Comparison of ENCODE assay signal across 18 cellular contexts in the genomic region with DNA sequence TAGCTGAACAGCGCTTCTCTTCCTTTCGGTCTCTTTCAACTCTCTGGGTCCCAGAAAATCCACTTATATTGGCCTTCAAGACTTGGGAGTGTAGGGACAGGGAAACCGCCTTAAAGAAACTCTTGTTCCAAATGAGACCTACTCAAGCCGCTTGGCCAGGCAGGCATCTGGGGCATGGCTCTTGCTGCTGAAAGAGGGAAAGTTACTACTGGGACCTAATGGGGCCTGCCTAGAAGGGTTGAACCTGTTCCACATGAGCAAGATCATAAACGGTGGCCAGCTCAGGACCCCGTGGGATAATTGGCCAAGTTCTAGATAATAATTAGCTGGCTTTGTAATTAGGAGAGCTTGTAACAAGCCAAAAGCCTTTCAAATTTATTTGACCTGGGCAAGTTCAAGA. TPM values are rescaled to one million over a fixed set of nuclear protein-coding genes. Genes with fewer than 3 reads are reported as not detected.
"Had no signal": no experiment of that assay in that cellular context is flagged by ENCODE, and none has a peak within 500 bp of the region (broad histone marks: within the 10 kb centered on the region; RNA-seq: fewer than 3 reads in every experiment).

No MANE protein-coding gene starts in this region.

- H3K4me1 ChIP-seq: adrenal gland had no signal

- H3K36me3 Mint-ChIP-seq: natural killer cell had no signal

- H3K27ac Mint-ChIP-seq: activated CD8-positive, alpha-beta T cell treated with anti-CD3 and anti-CD28 coated beads for 36 hours; natural killer cell had no signal

- DNase-seq: activated CD4-positive, alpha-beta T cell treated with anti-CD3 and anti-CD28 coated beads for 36 hours; activated CD8-positive, alpha-beta T cell treated with anti-CD3 and anti-CD28 coated beads for 36 hours; activated effector memory CD4-positive, alpha-beta T cell treated with Interleukin-2 at 50 U/mL for 16 hours; activated naive CD4-positive, alpha-beta T cell treated with anti-CD3 and anti-CD28 coated beads, Interleukin-2, amount 50 U/mL, for 16 hours; activated T-cell treated with anti-CD3 and anti-CD28 coated beads, Interleukin-2, amount 50 U/mL, for 4 hours; adrenal gland; esophagus squamous epithelium; hippocampal formation; left ventricle myocardium superior; mesenchymal stem cell; natural killer cell; occipital lobe; stimulated activated naive CD8-positive, alpha-beta T cell treated with anti-CD3 and anti-CD28 coated beads, Interleukin-15, Interleukin-2, amounts not matched to agents 100 U/mL and 50 U/mL, for 24 hours; SW 1271 had no signal

- H3K9me3 ChIP-seq: adrenal gland, esophagus squamous epithelium, right lobe of liver had no signal

- H3K4me3 Mint-ChIP-seq: activated CD4-positive, alpha-beta T cell treated with anti-CD3 and anti-CD28 coated beads for 36 hours; activated CD8-positive, alpha-beta T cell treated with anti-CD3 and anti-CD28 coated beads for 36 hours; activated T-cell treated with anti-CD3 and anti-CD28 coated beads, Interleukin-2, amount 50 U/mL, for 4 hours; natural killer cell had no signal

- H3K4me3 ChIP-seq: adrenal gland, esophagus squamous epithelium, right lobe of liver, smooth muscle cell had no signal

- H3K9me3 Mint-ChIP-seq: activated CD8-positive, alpha-beta T cell treated with anti-CD3 and anti-CD28 coated beads for 36 hours; activated T-cell treated with anti-CD3 and anti-CD28 coated beads, Interleukin-2, amount 50 U/mL, for 4 hours; natural killer cell had no signal

- H3K27me3 ChIP-seq: adrenal gland, esophagus squamous epithelium, right lobe of liver had no signal

- ATAC-seq: activated CD4-positive, alpha-beta T cell treated with anti-CD3 and anti-CD28 coated beads for 36 hours; activated CD8-positive, alpha-beta T cell treated with anti-CD3 and anti-CD28 coated beads for 36 hours; activated T-cell treated with anti-CD3 and anti-CD28 coated beads, Interleukin-2, amount 50 U/mL, for 4 hours; left ventricle myocardium superior; natural killer cell; stimulated activated naive CD8-positive, alpha-beta T cell treated with anti-CD3 and anti-CD28 coated beads, Interleukin-15, Interleukin-2, amounts not matched to agents 100 U/mL and 50 U/mL, for 24 hours had no signal

- H3K27ac ChIP-seq: adrenal gland had no signal

- H3K36me3 ChIP-seq: adrenal gland, right lobe of liver had no signal

RNA-seq across cellular contexts. Expression of gene CDH1, which starts 13.2 kb away (rescaled TPM):
- total RNA-seq: glomerular endothelial cell, left ventricle myocardium superior, posterior vena cava had no signal
